ENCODE assay signal across 24 cellular contexts in genomic region chr6:84050408-84050807, GRCh38. TPM values are rescaled to one million over a fixed set of nuclear protein-coding genes. Genes with fewer than 3 reads are reported as not detected.
"Had no signal": no experiment of that assay in that cellular context is flagged by ENCODE, and none has a peak within 500 bp of the region (broad histone marks: within the 10 kb centered on the region; RNA-seq: fewer than 3 reads in every experiment).

No MANE protein-coding gene starts in this region.

- H3K9me3 Mint-ChIP-seq: activated T-helper 2 cell treated with anti-CD3 and anti-CD28 coated beads, Interferon-gamma antibody, Interleukin-2, Interleukin-4, amounts not matched to agents 10 μg/mL and 5 μg/mL and 100 μg/mL, durations not matched to agents 14 hours and 24 hours and 36 hours; central memory CD8-positive, alpha-beta T cell; memory B cell had no signal

- ATAC-seq: left ventricle myocardium superior; mucosa of descending colon; naive thymus-derived CD4-positive, alpha-beta T cell; stimulated activated naive CD8-positive, alpha-beta T cell treated with anti-CD3 and anti-CD28 coated beads, Interleukin-15, Interleukin-2, amounts not matched to agents 100 U/mL and 50 U/mL, for 24 hours had no signal

- DNase-seq: activated CD4-positive, alpha-beta T cell treated with anti-CD3 and anti-CD28 coated beads for 1 hour; activated CD4-positive, alpha-beta T cell treated with anti-CD3 and anti-CD28 coated beads, Interleukin-2, amount 50 U/mL, for 48 hours; activated naive CD4-positive, alpha-beta T cell treated with anti-CD3 and anti-CD28 coated beads, Interleukin-2, amount 50 U/mL, for 16 hours; adrenal gland; foreskin melanocyte; head of caudate nucleus; kidney glomerular epithelial cell; left ventricle myocardium superior; mucosa of descending colon; naive thymus-derived CD4-positive, alpha-beta T cell; small intestine; stimulated activated CD4-positive, alpha-beta T cell treated with anti-CD3 and anti-CD28 coated beads, Interleukin-4, amount 100 ng/mL, for 4 hours; stimulated activated CD8-positive, alpha-beta memory T cell treated with anti-CD3 and anti-CD28 coated beads, Interleukin-4, amount 100 ng/mL, for 48 hours; stimulated activated naive CD8-positive, alpha-beta T cell treated with anti-CD3 and anti-CD28 coated beads, Interleukin-15, Interleukin-2, amounts not matched to agents 100 U/mL and 50 U/mL, for 24 hours; SW 1271; trophoblast cell had no signal

- H3K36me3 Mint-ChIP-seq: memory B cell; naive thymus-derived CD4-positive, alpha-beta T cell had no signal

- H3K4me3 Mint-ChIP-seq: central memory CD8-positive, alpha-beta T cell; memory B cell; naive thymus-derived CD4-positive, alpha-beta T cell had no signal

- H3K4me1 Mint-ChIP-seq: central memory CD8-positive, alpha-beta T cell; memory B cell; naive thymus-derived CD4-positive, alpha-beta T cell had no signal

- H3K9me3 ChIP-seq: adrenal gland, mucosa of descending colon, right atrium auricular region had no signal

- H3K27ac ChIP-seq: adrenal gland, coronary artery, right atrium auricular region, VCaP had no signal

- H3K27ac Mint-ChIP-seq: activated T-helper 2 cell treated with anti-CD3 and anti-CD28 coated beads, Interferon-gamma antibody, Interleukin-2, Interleukin-4, amounts not matched to agents 10 μg/mL and 5 μg/mL and 100 μg/mL, durations not matched to agents 14 hours and 24 hours and 36 hours; memory B cell; naive thymus-derived CD4-positive, alpha-beta T cell; progenitor cell of endocrine pancreas had no signal

- H3K4me3 ChIP-seq: adrenal gland, coronary artery, mucosa of descending colon, right atrium auricular region had no signal

- H3K27me3 ChIP-seq: adrenal gland, right atrium auricular region had no signal

- H3K36me3 ChIP-seq: adrenal gland, right atrium auricular region had no signal

RNA-seq across cellular contexts. Expression of gene MRAP2, which starts 16.8 kb away (rescaled TPM):
- total RNA-seq: left ventricle myocardium superior; naive thymus-derived CD4-positive, alpha-beta T cell; T-helper 2 cell treated with Interferon-gamma antibody and Interleukin-4, amounts not matched to agents 100 ng/mL and 5 ng/mL, for 36 hours had no signal
- polyA plus RNA-seq: naive thymus-derived CD4-positive, alpha-beta T cell had no signal
